In the genomic region with DNA sequence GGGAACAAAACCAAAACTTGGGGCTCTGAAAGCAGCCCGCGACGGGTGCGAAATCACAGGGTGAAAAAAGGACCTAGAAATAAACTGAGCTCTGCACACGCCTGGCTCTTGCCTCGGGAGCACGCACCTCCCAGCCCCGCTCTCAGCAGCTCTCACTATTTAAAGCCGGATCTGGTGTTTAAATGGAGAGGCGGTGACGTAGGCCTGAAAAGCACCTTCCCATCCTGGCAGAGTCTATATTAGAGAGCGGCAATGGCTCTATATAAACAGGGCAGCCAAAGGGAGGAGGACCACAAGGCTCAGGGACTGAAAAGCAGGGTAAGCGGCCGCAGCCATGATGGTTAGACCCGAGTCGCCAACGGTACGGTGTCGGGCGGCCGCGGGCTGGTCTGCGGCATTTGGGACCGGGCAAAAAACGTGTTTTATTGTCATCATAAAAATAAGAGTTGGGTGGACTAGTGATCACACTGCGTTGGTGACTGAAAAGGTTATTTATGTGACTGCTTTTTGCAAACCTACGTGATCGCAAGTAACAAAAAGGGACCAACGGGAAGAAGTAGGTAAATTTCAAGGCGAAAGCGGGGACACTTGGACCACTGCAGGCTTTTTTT, we compare ENCODE assay signal across 8 cellular contexts.
DNase-seq lines count a peak whose midpoint lies in the region; ATAC-seq lines count a peak whose summit lies in the region.

No MANE protein-coding gene starts in this region.

- DNase-seq in C1 segment of cervical spinal cord (lab: John Stamatoyannopoulos, UW) (peak; percentile 21 to 97 (median 85)), NCI-H69 (lab: John Stamatoyannopoulos, UW) (peak; percentile 99), cortex of kidney (lab: John Stamatoyannopoulos, UW) (peak; percentile 29), left kidney (ENCODE audit: low read depth, low spot score) (peak; percentile 98)
- DNase-seq in activated CD4-positive, alpha-beta T cell treated with anti-CD3 and anti-CD28 coated beads, Interleukin-2, amount 50 U/mL, for 1 hour, result peak; percentile 87
- peak; percentile 87 for DNase-seq in stimulated activated CD4-positive, alpha-beta T cell treated with anti-CD3 and anti-CD28 coated beads, Interleukin-1b, Interleukin-23, amount 100 ng/mL, for 48 hours

- ATAC-seq in GM19372 (IDR thresholded peaks at IDR 0.05; ENCODE audit: low read depth, unreplicated experiment) (peak; percentile 46), HG03521 (IDR thresholded peaks at IDR 0.05; ENCODE audit: unreplicated experiment) (peak; percentile 37)

Comparison
In these comparisons a context has a peak if more than half of its experiments do, and no peak if none do; other contexts are left out.
1. Peak in every context shown above with its lines: DNase-seq and ATAC-seq.
2. DNase-seq: peak in every context shown above with its lines; median percentile 99 in NCI-H69; 98 in left kidney; 87 in activated CD4-positive, alpha-beta T cell treated with anti-CD3 and anti-CD28 coated beads, Interleukin-2, amount 50 U/mL, for 1 hour; 87 in stimulated activated CD4-positive, alpha-beta T cell treated with anti-CD3 and anti-CD28 coated beads, Interleukin-1b, Interleukin-23, amount 100 ng/mL, for 48 hours; 85 in C1 segment of cervical spinal cord; 29 in cortex of kidney.